23 cellular contexts compared by ENCODE assay signal in genomic region chr9:113370806-113371325, GRCh38. TPM values are rescaled to one million over a fixed set of nuclear protein-coding genes. Genes with fewer than 3 reads are reported as not detected.
"Had no signal": no experiment of that assay in that cellular context is flagged by ENCODE, and none has a peak within 500 bp of the region (broad histone marks: within the 10 kb centered on the region; RNA-seq: fewer than 3 reads in every experiment).

No MANE protein-coding gene starts in this region.

- H3K4me3 Mint-ChIP-seq: activated naive CD8-positive, alpha-beta T cell; activated T-cell treated with anti-CD3 and anti-CD28 coated beads, Interleukin-2, amount 50 U/mL, for 24 hours; activated T-helper 17 cell treated with anti-CD3 and anti-CD28 coated beads, Interleukin-2, amount 50 U/mL, for 72 hours; naive thymus-derived CD4-positive, alpha-beta T cell; neural crest cell; type B pancreatic cell had no signal

- DNase-seq: activated CD4-positive, alpha-beta T cell treated with anti-CD3 and anti-CD28 coated beads for 1 hour; activated CD8-positive, alpha-beta memory T cell treated with anti-CD3 and anti-CD28 coated beads for 24 hours; activated CD8-positive, alpha-beta memory T cell treated with anti-CD3 and anti-CD28 coated beads, Interleukin-2, amount 50 U/mL, for 4 hours; activated T-cell treated with anti-CD3 and anti-CD28 coated beads, Interleukin-2, amount 50 U/mL, for 24 hours; adrenal gland; central memory CD4-positive, alpha-beta T cell; dermis blood vessel endothelial cell; effector CD8-positive, alpha-beta T cell; foreskin keratinocyte; kidney glomerular epithelial cell; left lung; naive thymus-derived CD4-positive, alpha-beta T cell; occipital lobe; right cardiac atrium; stimulated activated CD4-positive, alpha-beta T cell treated with anti-CD3 and anti-CD28 coated beads, Interleukin-12 subunit alpha, Interleukin-12 subunit beta, amount 100 ng/mL, for 4 hours; testis; WERI-Rb-1 had no signal

- H3K27ac Mint-ChIP-seq: activated naive CD8-positive, alpha-beta T cell; activated T-cell treated with anti-CD3 and anti-CD28 coated beads, Interleukin-2, amount 50 U/mL, for 24 hours; activated T-helper 17 cell treated with anti-CD3 and anti-CD28 coated beads, Interleukin-2, amount 50 U/mL, for 72 hours; type B pancreatic cell had no signal

- H3K9me3 Mint-ChIP-seq: activated T-cell treated with anti-CD3 and anti-CD28 coated beads, Interleukin-2, amount 50 U/mL, for 24 hours; activated T-helper 17 cell treated with anti-CD3 and anti-CD28 coated beads, Interleukin-2, amount 50 U/mL, for 72 hours; naive thymus-derived CD4-positive, alpha-beta T cell; neural crest cell; type B pancreatic cell had no signal

- ATAC-seq: activated T-helper 17 cell treated with anti-CD3 and anti-CD28 coated beads, Interleukin-2, amount 50 U/mL, for 72 hours; foreskin keratinocyte; left lung; naive thymus-derived CD4-positive, alpha-beta T cell; right cardiac atrium had no signal

- H3K27me3 Mint-ChIP-seq: activated naive CD8-positive, alpha-beta T cell; activated T-cell treated with anti-CD3 and anti-CD28 coated beads, Interleukin-2, amount 50 U/mL, for 24 hours; activated T-helper 17 cell treated with anti-CD3 and anti-CD28 coated beads, Interleukin-2, amount 50 U/mL, for 72 hours; naive thymus-derived CD4-positive, alpha-beta T cell; type B pancreatic cell had no signal

- FAIRE-seq: TTC549 had no signal

RNA-seq across cellular contexts. Expression of gene BSPRY, which starts 21.5 kb away (rescaled TPM):
- total RNA-seq: ascending aorta, dermis blood vessel endothelial cell, neural crest cell, occipital lobe had no signal
